2 cellular contexts compared by ENCODE assay signal in the genomic region with DNA sequence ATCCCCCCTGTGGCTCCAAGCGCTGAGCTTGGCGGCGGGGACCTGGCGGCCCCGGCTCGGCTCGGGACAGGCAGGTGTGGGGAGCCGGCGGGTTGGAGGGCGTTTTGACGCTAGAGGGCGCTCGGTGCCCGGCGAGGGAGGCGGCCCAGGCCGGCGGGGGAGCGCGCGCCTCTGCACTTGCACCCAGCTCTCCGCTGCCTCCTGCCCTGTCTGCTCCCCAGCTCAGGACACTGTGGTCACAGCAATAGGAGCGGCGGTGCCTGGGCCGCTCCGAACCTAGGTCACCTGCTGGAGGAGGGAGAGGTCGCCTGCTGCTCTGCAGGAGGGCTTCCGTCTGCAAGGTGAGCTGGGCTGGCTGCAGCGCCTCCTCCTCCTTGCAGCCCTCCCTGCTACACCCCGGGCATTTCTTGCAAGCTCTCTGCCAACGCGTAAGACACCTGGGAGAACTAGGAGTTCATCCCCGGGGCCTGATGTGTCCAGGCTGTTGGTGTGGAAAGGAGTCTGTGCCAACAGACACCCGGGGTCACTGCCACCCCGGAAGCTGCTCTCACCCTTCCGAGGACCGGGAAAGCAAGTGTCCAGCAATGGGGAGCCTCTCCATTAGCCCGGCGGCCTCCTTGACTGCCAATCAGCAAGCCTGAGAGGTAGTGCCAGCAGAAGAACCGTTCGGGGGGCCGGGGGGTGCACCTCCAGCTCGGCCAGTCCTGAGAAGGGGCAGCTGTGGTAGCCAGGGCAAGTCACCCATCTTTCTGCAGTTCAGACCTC.
A peak's percentile ranks its signal among the peaks of the same experiment; 100 is the strongest.
TF ChIP-seq lines count a peak whose summit lies in the region.

No MANE protein-coding gene starts in this region.

TF ChIP-seq in HEK293T, 16 proteins besides CTCF, POLR2A, EP300 and RAD21 (continued from another document):
- TF ChIP-seq BHLHE40 (IDR thresholded peaks at IDR 0.05; ENCODE audit: borderline replicate concordance) (no peak), SP1 (IDR thresholded peaks at IDR 0.05) (no peak), SUZ12 (IDR thresholded peaks at IDR 0.05) (no peak), FOXK2 (IDR thresholded peaks at IDR 0.05) (no peak), FOXM1 (IDR thresholded peaks at IDR 0.05; ENCODE audit: borderline replicate concordance) (no peak), ARNT (IDR thresholded peaks at IDR 0.05) (no peak), FOXA1 (IDR thresholded peaks at IDR 0.05) (no peak), LEF1 (IDR thresholded peaks at IDR 0.05; ENCODE audit: borderline replicate concordance) (no peak), PKNOX1 (IDR thresholded peaks at IDR 0.05) (no peak), TARDBP (IDR thresholded peaks at IDR 0.05) (no peak), CTBP1 (IDR thresholded peaks at IDR 0.05; ENCODE audit: borderline replicate concordance) (no peak), ZNF384 (IDR thresholded peaks at IDR 0.05) (no peak), NFRKB (IDR thresholded peaks at IDR 0.05) (no peak), L3MBTL2 (conservative IDR thresholded peaks at IDR 0.05) (no peak)

TF ChIP-seq in H1, 55 proteins besides CTCF, POLR2A, EP300 and RAD21:
- TF ChIP-seq HDAC2 (IDR thresholded peaks at IDR 0.05; ENCODE audit: borderline replicate concordance in 1 of 2, low read depth in 2 of 2, low read length in 2 of 2) (0 out of 4 replicates have a peak, but pooled peaks of 1 of the 2 experiments have one; percentile 32), CTBP2 (IDR thresholded peaks at IDR 0.05; ENCODE audit: borderline replicate concordance, insufficient read depth, insufficient read length, low read length) (no peak), USF2 (IDR thresholded peaks at IDR 0.05; ENCODE audit: low read length) (no peak), ASH2L (IDR thresholded peaks at IDR 0.05; ENCODE audit: low read length) (peak; percentile 60), NANOG (IDR thresholded peaks at IDR 0.05; ENCODE audit: insufficient read depth, low read depth, low read length, poor library complexity, severe bottlenecking) (no peak), GTF2F1 (IDR thresholded peaks at IDR 0.05; ENCODE audit: borderline replicate concordance, low read depth, low read length) (0 out of 2 replicates have a peak, but pooled peaks have one; percentile 30), KDM1A (IDR thresholded peaks at IDR 0.05; ENCODE audit: borderline replicate concordance, low read length) (peak; percentile 78; the same call in 1 of the 2 replicates), MAFK (IDR thresholded peaks at IDR 0.05; ENCODE audit: low read depth, low read length) (peak; percentile 4; the same call in 1 of the 2 replicates), TCF12 (IDR thresholded peaks at IDR 0.05; ENCODE audit: low read depth, low read length) (0 out of 2 replicates have a peak, but pooled peaks have one; percentile 12), FOSL1 (IDR thresholded peaks at IDR 0.05; ENCODE audit: insufficient read depth, low read depth, low read length) (no peak), SUZ12 (IDR thresholded peaks at IDR 0.05; ENCODE audit: low read length) (no peak), KDM4A (IDR thresholded peaks at IDR 0.05; ENCODE audit: low read depth, low read length, severe bottlenecking) (peak; percentile 70)
- TF ChIP-seq, protein P1, sequence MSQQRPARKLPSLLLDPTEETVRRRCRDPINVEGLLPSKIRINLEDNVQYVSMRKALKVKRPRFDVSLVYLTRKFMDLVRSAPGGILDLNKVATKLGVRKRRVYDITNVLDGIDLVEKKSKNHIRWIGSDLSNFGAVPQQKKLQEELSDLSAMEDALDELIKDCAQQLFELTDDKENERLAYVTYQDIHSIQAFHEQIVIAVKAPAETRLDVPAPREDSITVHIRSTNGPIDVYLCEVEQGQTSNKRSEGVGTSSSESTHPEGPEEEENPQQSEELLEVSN (IDR thresholded peaks at IDR 0.05): no peak
TF ChIP-seq in H1: peak in this region for 7.
